Comparison of ENCODE assay signal across 2 cellular contexts in genomic region chr15:65382146-65382491, GRCh38.
A peak's percentile ranks its signal among the peaks of the same experiment; 100 is the strongest.
TF ChIP-seq lines count a peak whose summit lies in the region.

No MANE protein-coding gene starts in this region.

TF ChIP-seq in HepG2, 621 proteins besides CTCF, POLR2A, EP300 and RAD21:
- peak; percentile 43; the same call in 1 of the 2 replicates for TF ChIP-seq ZNF652 (CRISPR knock-in tag; IDR thresholded peaks at IDR 0.05; ENCODE audit: borderline replicate concordance, low read depth)
- TF ChIP-seq ZNF557 (CRISPR knock-in tag; IDR thresholded peaks at IDR 0.05) = no peak
- TF ChIP-seq ZMYM2 (CRISPR knock-in tag; IDR thresholded peaks at IDR 0.05) = no peak

TF ChIP-seq in K562, 482 proteins besides CTCF, POLR2A, EP300 and RAD21:
- no peak for TF ChIP-seq ZNF347 (CRISPR knock-in tag; IDR thresholded peaks at IDR 0.05; ENCODE audit: low read depth)
- peak; percentile 52; the same call in 1 of the 2 replicates for TF ChIP-seq PKNOX1 (IDR thresholded peaks at IDR 0.05)
TF ChIP-seq in K562: peak in this region for 1.
